In genomic region chr11:61905801-61906521, GRCh38 we compare ENCODE assay signal across 20 cellular contexts. TPM values are rescaled to one million over a fixed set of nuclear protein-coding genes. Genes with fewer than 3 reads are reported as not detected.
"Had no signal": no experiment of that assay in that cellular context is flagged by ENCODE, and none has a peak within 500 bp of the region (broad histone marks: within the 10 kb centered on the region; RNA-seq: fewer than 3 reads in every experiment).

No MANE protein-coding gene starts in this region.

- H3K27me3 ChIP-seq: gastrocnemius medialis, sigmoid colon, testis, tibial artery had no signal

- H3K27ac Mint-ChIP-seq: endodermal cell, natural killer cell, progenitor cell of endocrine pancreas, type B pancreatic cell had no signal

- DNase-seq: effector CD8-positive, alpha-beta T cell; endodermal cell; foreskin fibroblast; gastrocnemius medialis; head of caudate nucleus; natural killer cell; sigmoid colon; stimulated activated naive CD4-positive, alpha-beta T cell; substantia nigra; testis; tibial artery had no signal

- H3K79me2 ChIP-seq: parathyroid adenoma had no signal

- H3K27me3 Mint-ChIP-seq: type B pancreatic cell had no signal

- H3K4me3 ChIP-seq: gastrocnemius medialis, sigmoid colon, testis, tibial artery had no signal

- FAIRE-seq: colon, keratinocyte had no signal

- ATAC-seq: esophagus mucosa, gastrocnemius medialis, natural killer cell had no signal

- H3K4me1 Mint-ChIP-seq: natural killer cell had no signal

- H3K36me3 ChIP-seq: gastrocnemius medialis, neutrophil had no signal

- H2AFZ ChIP-seq: parathyroid adenoma had no signal

- H3K9me3 ChIP-seq: gastrocnemius medialis, neutrophil, sigmoid colon, testis, tibial artery had no signal

- H3K4me3 Mint-ChIP-seq: endodermal cell, natural killer cell, type B pancreatic cell had no signal

- H3K27ac ChIP-seq: epithelial cell of prostate, gastrocnemius medialis, neutrophil, parathyroid adenoma, sigmoid colon, testis, tibial artery had no signal

- H3K4me1 ChIP-seq: gastrocnemius medialis had no signal

- H3K36me3 Mint-ChIP-seq: natural killer cell, type B pancreatic cell had no signal

- H3K9me3 Mint-ChIP-seq: endodermal cell, natural killer cell, type B pancreatic cell had no signal

- H3K9ac ChIP-seq: parathyroid adenoma had no signal

RNA-seq across cellular contexts. Expression of gene RAB3IL1, which starts 11.4 kb away (rescaled TPM):
- total RNA-seq: natural killer cell had no signal

RNA-seq across cellular contexts. Expression of gene BEST1, which starts 44.2 kb away (rescaled TPM):
- total RNA-seq: glomerular endothelial cell had no signal
